ENCODE assay signal across 10 cellular contexts in genomic region chr6:75201901-75202672, GRCh38. TPM values are rescaled to one million over a fixed set of nuclear protein-coding genes. Genes with fewer than 3 reads are reported as not detected.
DNase-seq lines count a peak whose midpoint lies in the region; ATAC-seq and TF ChIP-seq lines count a peak whose summit lies in the region.
"Had no signal": no experiment of that assay in that cellular context is flagged by ENCODE, and none has a peak within 500 bp of the region (broad histone marks: within the 10 kb centered on the region; RNA-seq: fewer than 3 reads in every experiment).

No MANE protein-coding gene starts in this region.

- ATAC-seq in omental fat pad (ENCODE audit: low FRiP score), result no peak
- ATAC-seq in GM18520 (IDR thresholded peaks at IDR 0.05; ENCODE audit: unreplicated experiment), result no peak

- no peaks in the 10 kb centered on the region for H3K9me3 ChIP-seq in adipocyte (ENCODE audit: control insufficient read depth, low read length)
- no peaks in the 10 kb centered on the region for H3K9me3 ChIP-seq in subcutaneous abdominal adipose tissue (ENCODE audit: control insufficient read depth in 5 of 5, low read length in 5 of 5)
- H3K9me3 ChIP-seq: upper lobe of left lung had no signal

- H3K4me3 ChIP-seq in adipocyte (ENCODE audit: low read length) (peak overlapping the region; percentile 91), subcutaneous abdominal adipose tissue (ENCODE audit: low read depth in 1 of 5, low read length in 5 of 5) (peak overlapping the region; percentile 62 to 71 (median 67))

- H3K27me3 ChIP-seq in adipocyte (replicated peaks; ENCODE audit: control insufficient read depth, insufficient read depth, low read length) (no peaks in the 10 kb centered on the region), subcutaneous abdominal adipose tissue (ENCODE audit: control insufficient read depth in 5 of 5, insufficient read depth in 4 of 5, low read length in 5 of 5) (peaks cover 0 to 11% (median 3%) of the 10 kb centered on the region in 5 donors)

- DNase-seq in NCI-H82 (lab: John Stamatoyannopoulos, UW) (peak; percentile 17), NCI-H82 treated with DMSO at 0.1 percent for 48 hours (lab: John Stamatoyannopoulos, UW; ENCODE audit: unreplicated experiment) (no peak), adipocyte (ENCODE audit: low read depth) (peak; percentile 52), iris pigment epithelial cell (ENCODE audit: low read depth) (peak; percentile 36), omental fat pad (ENCODE audit: low spot score) (no peak), HT-29 (ENCODE audit: low spot score) (no peak)

- no peaks in the 10 kb centered on the region for H3K36me3 ChIP-seq in adipocyte (ENCODE audit: control insufficient read depth, insufficient read depth, low read length, severe bottlenecking)
- H3K36me3 ChIP-seq in subcutaneous abdominal adipose tissue (ENCODE audit: control insufficient read depth in 5 of 5, insufficient read depth in 5 of 5, low read length in 5 of 5), result no peaks in the 10 kb centered on the region
- H3K36me3 ChIP-seq: upper lobe of left lung had no signal

- no peak for TF ChIP-seq CTCF in omental fat pad (IDR thresholded peaks at IDR 0.05)

- peak overlapping the region; percentile 79 for H3K27ac ChIP-seq in subcutaneous abdominal adipose tissue (ENCODE audit: low read depth, low read length)
- H3K27ac ChIP-seq: C4-2B, upper lobe of left lung had no signal

- peaks cover 71% of the 10 kb centered on the region for H3K4me1 ChIP-seq in adipocyte (ENCODE audit: control insufficient read depth, insufficient read depth, low read length)
- H3K4me1 ChIP-seq in subcutaneous abdominal adipose tissue (ENCODE audit: control insufficient read depth in 5 of 5, insufficient read depth in 5 of 5, low read length in 5 of 5), result peaks cover 3 to 72% (median 57%) of the 10 kb centered on the region in 5 donors

- H3K9ac ChIP-seq in adipocyte (ENCODE audit: low read length), result peak overlapping the region; percentile 94
- peak overlapping the region in 3 of 5 donors; percentile 42 to 92 (median 68) for H3K9ac ChIP-seq in subcutaneous abdominal adipose tissue (ENCODE audit: low read length in 5 of 5)

RNA-seq across cellular contexts. Expression of gene COL12A1, which starts 3.8 kb away (rescaled TPM):
- 100 to 1,000 TPM; 125 to 589 (median 192) TPM for total RNA-seq in omental fat pad
- total RNA-seq in HT-29 (2014; rRNA removed; shearing (Covaris generic)), result 0.05 TPM in 1 of 2 replicates, not detected in the other

RNA-seq across cellular contexts. Expression of gene COX7A2, which starts 41.5 kb away (rescaled TPM):
- total RNA-seq in omental fat pad, result 100 to 1,000 TPM; 171 to 310 (median 221) TPM
- total RNA-seq in HT-29 (2014; rRNA removed; shearing (Covaris generic)), result 122 and 123 TPM in 2 replicates

Comparison
In these comparisons a context has a peak if more than half of its experiments do, and no peak if none do; other contexts are left out.
1. DNase-seq: peak in NCI-H82 (single experiment), adipocyte (single experiment) and iris pigment epithelial cell (single experiment); none in NCI-H82 treated with DMSO at 0.1 percent for 48 hours (single experiment), omental fat pad (single experiment) and HT-29 (single experiment).
2. RNA of gene COL12A1, which starts 3.8 kb away (total RNA-seq): 125 to 589 TPM in omental fat pad; 0.05 TPM in HT-29; every median in the first group is over 100 times any median in the second.